In genomic region chr20:17905544-17905943, GRCh38 we compare ENCODE assay signal across 32 cellular contexts.
DNase-seq lines count a peak whose midpoint lies in the region; ATAC-seq, FAIRE-seq and TF ChIP-seq lines count a peak whose summit lies in the region.
"Had no signal": no experiment of that assay in that cellular context is flagged by ENCODE, and none has a peak within 500 bp of the region (broad histone marks: within the 10 kb centered on the region; RNA-seq: fewer than 3 reads in every experiment).

No MANE protein-coding gene starts in this region.

- H3K4me3 Mint-ChIP-seq in WTC11: no peak overlapping the region
- H3K4me3 Mint-ChIP-seq: B cell; CD14-positive monocyte; CD4-positive, alpha-beta memory T cell; CD4-positive, alpha-beta T cell; CD4-positive, CD25-positive, alpha-beta regulatory T cell; CD8-positive, alpha-beta memory T cell; CD8-positive, alpha-beta T cell had no signal

- no peak for TF ChIP-seq POLR2A in esophagus squamous epithelium (IDR thresholded peaks at IDR 0.05)

- intact Hi-C loops in esophagus squamous epithelium (cut with DNase I): loop anchor here (10.0 kb wide), 1 partner anchor 371 kb away; the partner anchor contains the start of gene BFSP1

- H3K4me1 ChIP-seq in esophagus squamous epithelium: peaks cover 0 to 9% (median 4%) of the 10 kb centered on the region in 3 donors
- H3K4me1 ChIP-seq: A549, BE2C had no signal

- H3K9me3 ChIP-seq in esophagus squamous epithelium: no peaks in the 10 kb centered on the region
- H3K9me3 ChIP-seq: A549, BE2C, Caco-2 had no signal

- H3K9me3 Mint-ChIP-seq in WTC11: no peaks in the 10 kb centered on the region
- H3K9me3 Mint-ChIP-seq: CD14-positive monocyte; CD4-positive, alpha-beta memory T cell; CD4-positive, alpha-beta T cell; CD4-positive, CD25-positive, alpha-beta regulatory T cell; CD8-positive, alpha-beta memory T cell; CD8-positive, alpha-beta T cell had no signal

- POLR2A ChIA-PET in WTC11 (lab: Charles Lee): no interaction called here

- TF ChIP-seq CTCF in WTC11 (IDR thresholded peaks at IDR 0.05): no peak
- TF ChIP-seq CTCF in esophagus squamous epithelium (IDR thresholded peaks at IDR 0.05): no peak

- DNase-seq in WTC11 (ENCODE audit: low spot score) (no peak), esophagus squamous epithelium (lab: John Stamatoyannopoulos, UW) (no peak), NCI-H446 treated with DMSO at 0.1 percent for 48 hours (lab: John Stamatoyannopoulos, UW) (no peak)
- DNase-seq: 8988T; ACHN; AML-193; BE2C; C1 segment of cervical spinal cord; Caco-2; Calu3; CD4-positive, alpha-beta memory T cell; CD4-positive, alpha-beta T cell; CD4-positive, CD25-positive, alpha-beta regulatory T cell; CD8-positive, alpha-beta memory T cell; CD8-positive, alpha-beta T cell; COR-L47; DMS 273 treated with DMSO at 0.1 percent for 48 hours; DMS153; DMS53; DMS79; DND-41; EL had no signal

- peaks cover 12% of the 10 kb centered on the region for H3K4me1 Mint-ChIP-seq in WTC11
- H3K4me1 Mint-ChIP-seq: CD14-positive monocyte; CD4-positive, CD25-positive, alpha-beta regulatory T cell had no signal

- H3K4me3 ChIP-seq in esophagus squamous epithelium: no peak overlapping the region
- H3K4me3 ChIP-seq: A549; BLaER1; BLaER1 treated with 17β-estradiol and CSF1 and Interleukin-3, amounts not matched to agents 10 nM and 100 nM had no signal

- ATAC-seq in WTC11: no peak
- ATAC-seq: A549; CD8-positive, alpha-beta T cell had no signal

- no peak overlapping the region for H3K27ac ChIP-seq in esophagus squamous epithelium
- H3K27ac ChIP-seq: 22Rv1; A549; BLaER1; BLaER1 treated with 17β-estradiol and CSF1 and Interleukin-3, amounts not matched to agents 10 nM and 100 nM; C4-2B had no signal

- no peaks in the 10 kb centered on the region for H3K27me3 Mint-ChIP-seq in WTC11 (ENCODE audit: low read depth)
- H3K27me3 Mint-ChIP-seq: CD4-positive, alpha-beta T cell had no signal

- H3K27me3 ChIP-seq in esophagus squamous epithelium: no peaks in the 10 kb centered on the region
- H3K27me3 ChIP-seq: BLaER1; BLaER1 treated with 17β-estradiol and CSF1 and Interleukin-3, amounts not matched to agents 10 nM and 100 nM had no signal

- CTCF ChIA-PET in WTC11 (lab: Charles Lee): interaction anchor here (0.8 to 1.2 kb wide), 2 partner anchors 33 to 223 kb away, joined by 3 to 4 read pairs; partner anchors contain the start of gene RRBP1

- FAIRE-seq in colon (lab: Jason Lieb, UNC): peak; percentile 61
- FAIRE-seq: A204.1, A549, D721Med had no signal

- H3K36me3 ChIP-seq in esophagus squamous epithelium: no peaks in the 10 kb centered on the region
- H3K36me3 ChIP-seq: BE2C; BLaER1; BLaER1 treated with 17β-estradiol and CSF1 and Interleukin-3, amounts not matched to agents 10 nM and 100 nM had no signal

- no peaks in the 10 kb centered on the region for H3K36me3 Mint-ChIP-seq in WTC11
- H3K36me3 Mint-ChIP-seq: CD14-positive monocyte; CD4-positive, alpha-beta memory T cell; CD4-positive, CD25-positive, alpha-beta regulatory T cell; CD8-positive, alpha-beta memory T cell; CD8-positive, alpha-beta T cell had no signal

- H3K27ac Mint-ChIP-seq in WTC11: no peak overlapping the region
- H3K27ac Mint-ChIP-seq: B cell; CD4-positive, alpha-beta memory T cell; CD4-positive, alpha-beta T cell; CD4-positive, CD25-positive, alpha-beta regulatory T cell; CD8-positive, alpha-beta memory T cell; CD8-positive, alpha-beta T cell had no signal

- WGBS in esophagus squamous epithelium, 2 donors: 81 to 85% methylated on average over 7 of the region's 7 CpGs

TF ChIP-seq in WTC11, 78 proteins besides CTCF, POLR2A, EP300 and RAD21:
- TF ChIP-seq ARID4B (CRISPR knock-in tag; IDR thresholded peaks at IDR 0.05; ENCODE audit: borderline replicate concordance) (no peak), HMGA2 (CRISPR knock-in tag; IDR thresholded peaks at IDR 0.05) (peak; percentile 92)
